9 cellular contexts compared by ENCODE assay signal in the genomic region with DNA sequence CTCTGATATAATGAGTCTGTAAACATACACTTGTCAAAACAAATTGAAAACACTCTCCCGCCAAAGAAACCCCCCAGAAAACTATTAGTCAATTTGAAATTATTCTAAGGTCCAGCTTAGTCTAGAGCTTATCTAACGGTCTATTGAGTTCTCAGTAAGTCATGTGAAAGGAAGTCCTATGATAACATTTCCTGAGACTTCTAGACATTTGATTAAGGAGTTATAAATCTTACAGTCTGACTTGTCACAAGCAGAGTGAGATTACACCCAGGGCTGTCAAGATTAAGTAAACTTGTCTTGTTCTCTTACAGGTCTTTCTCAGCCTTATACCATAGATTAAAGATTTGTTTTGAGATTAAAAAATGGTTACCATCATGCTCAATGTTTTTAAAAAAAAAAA.
DNase-seq lines count a peak whose midpoint lies in the region; ATAC-seq and TF ChIP-seq lines count a peak whose summit lies in the region.
"Had no signal": no experiment of that assay in that cellular context is flagged by ENCODE, and none has a peak within 500 bp of the region (broad histone marks: within the 10 kb centered on the region; RNA-seq: fewer than 3 reads in every experiment).

No MANE protein-coding gene starts in this region.

- H3K27me3 Mint-ChIP-seq in activated naive CD4-positive, alpha-beta T cell treated with anti-CD3 and anti-CD28 coated beads, Interleukin-2, amount 10 ng/mL, durations not matched to agents 7 days and 5 days, result peaks cover 22% of the 10 kb centered on the region

- peak; percentile 4 for ATAC-seq in HG03439 (IDR thresholded peaks at IDR 0.05; ENCODE audit: unreplicated experiment)

- CTCF ChIA-PET in activated naive CD4-positive, alpha-beta T cell treated with anti-CD3 and anti-CD28 coated beads, Interleukin-2, amount 10 ng/mL, durations not matched to agents 7 days and 5 days (lab: Charles Lee), result interaction anchor here (1.1 kb wide), 1 partner anchor 221 kb away, joined by 3 read pairs; no protein-coding TSS in a partner anchor

- H3K4me3 Mint-ChIP-seq in activated naive CD4-positive, alpha-beta T cell treated with anti-CD3 and anti-CD28 coated beads, Interleukin-2, amount 10 ng/mL, durations not matched to agents 7 days and 5 days, result peak overlapping the region; percentile 76

- H3K4me1 Mint-ChIP-seq in activated naive CD4-positive, alpha-beta T cell treated with anti-CD3 and anti-CD28 coated beads, Interleukin-2, amount 10 ng/mL, durations not matched to agents 7 days and 5 days, result peaks cover 62% of the 10 kb centered on the region

- peaks cover 4% of the 10 kb centered on the region for H3K36me3 Mint-ChIP-seq in activated naive CD4-positive, alpha-beta T cell treated with anti-CD3 and anti-CD28 coated beads, Interleukin-2, amount 10 ng/mL, durations not matched to agents 7 days and 5 days

- TF ChIP-seq POLR2A in suprapubic skin (IDR thresholded peaks at IDR 0.05), result no peak

- no peaks in the 10 kb centered on the region for H3K9me3 ChIP-seq in suprapubic skin

- H3K27me3 ChIP-seq in suprapubic skin, result no peaks in the 10 kb centered on the region

- 76% methylated on average over 2 of the region's 2 CpGs for WGBS in suprapubic skin

- no peaks in the 10 kb centered on the region for H3K36me3 ChIP-seq in suprapubic skin

- peak overlapping the region; percentile 92 for H3K27ac Mint-ChIP-seq in activated naive CD4-positive, alpha-beta T cell treated with anti-CD3 and anti-CD28 coated beads, Interleukin-2, amount 10 ng/mL, durations not matched to agents 7 days and 5 days

- peaks cover 13% of the 10 kb centered on the region for H3K4me1 ChIP-seq in suprapubic skin

- no peak overlapping the region for H3K27ac ChIP-seq in suprapubic skin
- H3K27ac ChIP-seq: SK-N-MC had no signal

- H3K9me3 Mint-ChIP-seq in activated naive CD4-positive, alpha-beta T cell treated with anti-CD3 and anti-CD28 coated beads, Interleukin-2, amount 10 ng/mL, durations not matched to agents 7 days and 5 days, result no peaks in the 10 kb centered on the region

- peak overlapping the region; percentile 7 for H3K4me3 ChIP-seq in suprapubic skin
- H3K4me3 ChIP-seq: SK-N-MC had no signal

- TF ChIP-seq EP300 in suprapubic skin (IDR thresholded peaks at IDR 0.05), result no peak

- no peak for DNase-seq in activated naive CD4-positive, alpha-beta T cell treated with anti-CD3 and anti-CD28 coated beads, Interleukin-2, amount 10 ng/mL, durations not matched to agents 7 days and 5 days
- DNase-seq in activated naive CD4-positive, alpha-beta T cell (lab: John Stamatoyannopoulos, UW), result no peak
- peak; percentile 58 for DNase-seq in dermis blood vessel endothelial cell
- DNase-seq in suprapubic skin (ENCODE audit: low spot score in 2 of 2), result no peak
- DNase-seq in SW 1271 (lab: John Stamatoyannopoulos, UW), result no peak
- no peak for DNase-seq in NCI-H1092 (lab: John Stamatoyannopoulos, UW)
- DNase-seq in OCI-M2 (lab: John Stamatoyannopoulos, UW; ENCODE audit: unreplicated experiment), result no peak

- TF ChIP-seq CTCF in suprapubic skin (IDR thresholded peaks at IDR 0.05), result no peak
